25 cellular contexts compared by ENCODE assay signal in genomic region chrX:13203281-13203680, GRCh38.
"Had no signal": no experiment of that assay in that cellular context is flagged by ENCODE, and none has a peak within 500 bp of the region (broad histone marks: within the 10 kb centered on the region; RNA-seq: fewer than 3 reads in every experiment).

No MANE protein-coding gene starts in this region.

- DNase-seq: cortex of kidney; effector memory CD4-positive, alpha-beta T cell; gastrocnemius medialis; heart right ventricle; hypothalamus; islet precursor cell; left ventricle myocardium inferior; lower lobe of right lung; midbrain; ovary; sigmoid colon; stimulated activated CD4-positive, alpha-beta T cell treated with anti-CD3 and anti-CD28 coated beads, Interleukin-12 subunit alpha, Interleukin-12 subunit beta, amount 100 ng/mL, for 4 hours; stimulated activated CD4-positive, alpha-beta T cell treated with anti-CD3 and anti-CD28 coated beads, Interleukin-4, amount 100 ng/mL, for 1 hour; stimulated activated CD8-positive, alpha-beta memory T cell treated with anti-CD3 and anti-CD28 coated beads, Interleukin-4, amount 100 ng/mL, for 48 hours; stimulated activated naive CD8-positive, alpha-beta T cell treated with anti-CD3 and anti-CD28 coated beads, Interleukin-15, Interleukin-2, amounts not matched to agents 100 U/mL and 50 U/mL, for 24 hours; thyroid gland had no signal

- H3K9me3 ChIP-seq: esophagus muscularis mucosa, gastrocnemius medialis, heart right ventricle, left ventricle myocardium inferior, lower lobe of right lung, ovary, right atrium auricular region, sigmoid colon, suprapubic skin, thyroid gland had no signal

- H3K36me3 ChIP-seq: esophagus muscularis mucosa, gastrocnemius medialis, heart right ventricle, left ventricle myocardium inferior, lower lobe of right lung, ovary, right atrium auricular region, sigmoid colon, suprapubic skin, thyroid gland had no signal

- H3K27ac ChIP-seq: epithelial cell of prostate, esophagus muscularis mucosa, gastrocnemius medialis, heart right ventricle, left ventricle myocardium inferior, lower lobe of right lung, ovary, right atrium auricular region, sigmoid colon, skin epidermis, suprapubic skin, thyroid gland had no signal

- H3K27me3 ChIP-seq: esophagus muscularis mucosa, gastrocnemius medialis, ovary, right atrium auricular region, sigmoid colon, suprapubic skin, thyroid gland had no signal

- H3K4me1 ChIP-seq: gastrocnemius medialis, left ventricle myocardium inferior, lower lobe of right lung, right atrium auricular region, sigmoid colon, suprapubic skin, thyroid gland had no signal

- FAIRE-seq: endometrium, urothelium cell line had no signal

- ATAC-seq: gastrocnemius medialis; heart right ventricle; lower lobe of right lung; natural killer cell treated with Interleukin-12 subunit alpha and Interleukin-12 subunit beta and Interleukin-15 and Interleukin-18, amount 100 ng/mL, for 72 hours; stimulated activated effector memory CD8-positive, alpha-beta T cell treated with anti-CD3 and anti-CD28 coated beads, Interleukin-12 subunit alpha, Interleukin-12 subunit beta, amount 100 ng/mL, for 72 hours; stimulated activated naive CD8-positive, alpha-beta T cell treated with anti-CD3 and anti-CD28 coated beads, Interleukin-15, Interleukin-2, amounts not matched to agents 100 U/mL and 50 U/mL, for 24 hours had no signal

- H3K4me3 ChIP-seq: esophagus muscularis mucosa, gastrocnemius medialis, heart right ventricle, left ventricle myocardium inferior, lower lobe of right lung, ovary, right atrium auricular region, sigmoid colon, skin epidermis, suprapubic skin, thyroid gland had no signal
